Comparison of ENCODE assay signal across 8 cellular contexts in genomic region chr18:26405190-26405781, GRCh38.
DNase-seq lines count a peak whose midpoint lies in the region; ATAC-seq and TF ChIP-seq lines count a peak whose summit lies in the region.

No MANE protein-coding gene starts in this region.

- peak; percentile 88 for ATAC-seq in GM19023 (IDR thresholded peaks at IDR 0.05; ENCODE audit: unreplicated experiment)
- peak; percentile 44 for ATAC-seq in HG03060 (IDR thresholded peaks at IDR 0.05; ENCODE audit: low read depth, unreplicated experiment)

- H3K27me3 Mint-ChIP-seq in Caco-2 (ENCODE audit: insufficient read depth, unreplicated experiment) (no peaks in the 10 kb centered on the region), endodermal cell (ENCODE audit: insufficient read depth) (no peaks in the 10 kb centered on the region), osteocyte (ENCODE audit: unreplicated experiment) (peaks cover 4% of the 10 kb centered on the region), glutamatergic neuron (ENCODE audit: unreplicated experiment) (peaks cover 4% of the 10 kb centered on the region)

- no peaks in the 10 kb centered on the region for H3K4me1 Mint-ChIP-seq in Caco-2 (ENCODE audit: low read depth, unreplicated experiment)
- peaks cover 3% of the 10 kb centered on the region for H3K4me1 Mint-ChIP-seq in endodermal cell
- H3K4me1 Mint-ChIP-seq in osteocyte (ENCODE audit: unreplicated experiment) = peaks cover 4% of the 10 kb centered on the region
- H3K4me1 Mint-ChIP-seq in glutamatergic neuron (ENCODE audit: low read depth, unreplicated experiment) = no peaks in the 10 kb centered on the region

- BruUV-seq in Caco-2 (replicated peaks; lab: Mats Ljungman, UMichigan) = no TSS peak

- H3K9me3 ChIP-seq in Caco-2 = no peaks in the 10 kb centered on the region
- no peaks in the 10 kb centered on the region for H3K9me3 ChIP-seq in endodermal cell (ENCODE audit: control insufficient read depth, low read length)

- H3K36me3 Mint-ChIP-seq in Caco-2 (ENCODE audit: insufficient read depth, unreplicated experiment) = no peaks in the 10 kb centered on the region
- H3K36me3 Mint-ChIP-seq in endodermal cell (ENCODE audit: low read depth) = no peaks in the 10 kb centered on the region
- H3K36me3 Mint-ChIP-seq in osteocyte (ENCODE audit: unreplicated experiment) = no peaks in the 10 kb centered on the region
- no peaks in the 10 kb centered on the region for H3K36me3 Mint-ChIP-seq in glutamatergic neuron (ENCODE audit: unreplicated experiment)

- H3K27me3 ChIP-seq in Caco-2 (replicated peaks; ENCODE audit: control insufficient read depth, insufficient read depth, low read length) = no peaks in the 10 kb centered on the region
- H3K27me3 ChIP-seq in endodermal cell (ENCODE audit: control insufficient read depth, insufficient read depth, low read length, poor library complexity, severe bottlenecking) = no peaks in the 10 kb centered on the region

- H3K36me3 ChIP-seq in Caco-2 (ENCODE audit: control insufficient read depth, insufficient read depth, low read length) = no peaks in the 10 kb centered on the region
- no peaks in the 10 kb centered on the region for H3K36me3 ChIP-seq in endodermal cell (ENCODE audit: control insufficient read depth, insufficient read depth, low read length)

- POLR2A ChIA-PET in Caco-2 (lab: Charles Lee) = no interaction called here

- no peak overlapping the region for H3K4me3 Mint-ChIP-seq in Caco-2 (ENCODE audit: unreplicated experiment)
- H3K4me3 Mint-ChIP-seq in endodermal cell = no peak overlapping the region
- H3K4me3 Mint-ChIP-seq in osteocyte (ENCODE audit: unreplicated experiment) = no peak overlapping the region
- H3K4me3 Mint-ChIP-seq in glutamatergic neuron (ENCODE audit: unreplicated experiment) = no peak overlapping the region

- no peak overlapping the region for H3K27ac ChIP-seq in endodermal cell (ENCODE audit: low read depth, low read length)

- DNase-seq in Caco-2 (peak; percentile 34 to 35), NCI-H526 (lab: John Stamatoyannopoulos, UW) (peak; percentile 58 to 82), endodermal cell (peak; percentile 74), osteocyte (ENCODE audit: extremely low spot score, unreplicated experiment) (no peak), kidney glomerular epithelial cell (lab: John Stamatoyannopoulos, UW) (no peak), glutamatergic neuron (no peak)

- CTCF ChIA-PET in Caco-2 (lab: Charles Lee) = interaction anchor here (1.0 kb wide), 1 partner anchor 242 kb away, joined by 4 read pairs; no protein-coding TSS in a partner anchor

- H3K9me3 Mint-ChIP-seq in Caco-2 (ENCODE audit: unreplicated experiment) (no peaks in the 10 kb centered on the region), endodermal cell (no peaks in the 10 kb centered on the region), osteocyte (ENCODE audit: unreplicated experiment) (no peaks in the 10 kb centered on the region), glutamatergic neuron (ENCODE audit: unreplicated experiment) (no peaks in the 10 kb centered on the region)

- WGBS in endodermal cell (ENCODE audit: insufficient coverage in 1 of 2, insufficient read length in 1 of 2), 2 experiments = 69 to 74% methylated on average over 3 to 5 of the region's 5 CpGs

- H3K27ac Mint-ChIP-seq in Caco-2 (ENCODE audit: unreplicated experiment) (no peak overlapping the region), endodermal cell (no peak overlapping the region), osteocyte (ENCODE audit: unreplicated experiment) (no peak overlapping the region), glutamatergic neuron (ENCODE audit: unreplicated experiment) (no peak overlapping the region)

- intact Hi-C loops in Caco-2 (cut with micrococcal nuclease; ENCODE audit: unreplicated experiment) = loop anchor here (1.0 kb wide), 1 partner anchor 244 kb away; no protein-coding TSS in a partner anchor

- H3K4me1 ChIP-seq in Caco-2 = no peaks in the 10 kb centered on the region
- no peaks in the 10 kb centered on the region for H3K4me1 ChIP-seq in endodermal cell (ENCODE audit: control insufficient read depth, insufficient read depth, low read length)

- no peak overlapping the region for H3K4me3 ChIP-seq in Caco-2 (ENCODE audit: low read depth, low read length)
- no peak overlapping the region for H3K4me3 ChIP-seq in endodermal cell (ENCODE audit: low read length)

- no peak overlapping the region for H3K9ac ChIP-seq in endodermal cell (ENCODE audit: extremely low read depth, low read length, poor library complexity, severe bottlenecking)

- TF ChIP-seq CTCF in Caco-2 (IDR thresholded peaks at IDR 0.05; ENCODE audit: insufficient read depth in 1 of 2, low read depth in 1 of 2, low read length in 1 of 2, severe bottlenecking in 1 of 2, unreplicated experiment in 1 of 2) = no peak
- TF ChIP-seq CTCF in endodermal cell (conservative IDR thresholded peaks at IDR 0.05) = peak; percentile 65
- TF ChIP-seq CTCF in osteocyte (IDR thresholded peaks at IDR 0.05) = peak; percentile 55
- TF ChIP-seq CTCF in glutamatergic neuron (IDR thresholded peaks at IDR 0.05; ENCODE audit: partially characterized antibody, unreplicated experiment) = no peak

Comparison
In these comparisons a context has a peak if more than half of its experiments do, and no peak if none do; other contexts are left out.
1. DNase-seq: peak in Caco-2 (2 of 2), NCI-H526 (2 of 2) and endodermal cell (single experiment); none in osteocyte (single experiment), kidney glomerular epithelial cell (single experiment) and glutamatergic neuron (single experiment).
2. CTCF ChIP-seq: peak in endodermal cell (single experiment) and osteocyte (single experiment); none in Caco-2 (0 of 2) and glutamatergic neuron (single experiment).